In the genomic region with DNA sequence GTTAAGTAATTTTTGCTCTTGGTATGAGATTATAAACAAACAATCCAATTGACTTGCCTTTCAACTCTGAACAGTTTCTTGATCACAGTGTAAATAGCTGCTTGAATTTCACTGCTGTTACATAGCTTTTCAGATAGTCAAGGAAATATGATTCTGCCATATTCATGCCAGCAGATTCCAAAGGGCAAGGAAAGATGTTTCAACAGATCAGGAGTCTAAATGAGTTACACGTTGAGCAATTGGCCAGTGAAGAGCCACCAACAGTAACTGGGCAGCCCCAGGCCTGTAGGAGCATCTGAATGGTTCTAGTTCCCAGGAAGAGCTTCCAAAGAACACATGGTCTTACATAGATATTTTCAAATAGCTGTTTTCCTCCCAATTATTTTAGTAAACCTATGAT, we compare ENCODE assay signal across 22 cellular contexts.
A peak's percentile ranks its signal among the peaks of the same experiment; 100 is the strongest.
DNase-seq lines count a peak whose midpoint lies in the region; TF ChIP-seq lines count a peak whose summit lies in the region.
"Had no signal": no experiment of that assay in that cellular context is flagged by ENCODE, and none has a peak within 500 bp of the region (broad histone marks: within the 10 kb centered on the region; RNA-seq: fewer than 3 reads in every experiment).

No MANE protein-coding gene starts in this region.

- no peaks in the 10 kb centered on the region for H3K36me3 ChIP-seq in osteoblast (ENCODE audit: insufficient read depth, low read length)
- H3K36me3 ChIP-seq: BLaER1, neutrophil, SJSA1, suprapubic skin had no signal

- no peak overlapping the region for H3K4me2 ChIP-seq in osteoblast (ENCODE audit: insufficient read depth, low read length)
- H3K4me2 ChIP-seq: BLaER1 had no signal

- no peaks in the 10 kb centered on the region for H3K27me3 ChIP-seq in osteoblast (ENCODE audit: insufficient read depth, low read length)
- H3K27me3 ChIP-seq: BLaER1, neutrophil, SJSA1, suprapubic skin had no signal

- H3K27ac ChIP-seq in osteoblast (ENCODE audit: low read depth, low read length) = peak overlapping the region; percentile 45
- H3K27ac ChIP-seq: BLaER1, coronary artery, HL-60, neutrophil, SJSA1, suprapubic skin had no signal

- H2AFZ ChIP-seq in osteoblast (ENCODE audit: low read length) = no peak overlapping the region

- peak; percentile 90 for DNase-seq in AG10803 (ENCODE audit: low read depth)
- peak; percentile 24 for DNase-seq in HuH-7 (ENCODE audit: low spot score)
- peak; percentile 91 for DNase-seq in dedifferentiated amniotic fluid mesenchymal stem cell (ENCODE audit: extremely low spot score)
- DNase-seq in osteoblast (ENCODE audit: insufficient read length, low spot score, missing footprints) = no peak
- DNase-seq in Kasumi-1 (lab: John Stamatoyannopoulos, UW) = no peak
- DNase-seq in OCI-M1 (lab: John Stamatoyannopoulos, UW) = no peak
- no peak for DNase-seq in activated CD4-positive, alpha-beta T cell treated with anti-CD3 and anti-CD28 coated beads, Interleukin-2, amount 50 U/mL, for 48 hours
- no peak for DNase-seq in activated gamma-delta T cell treated with Interleukin-2 at 50 U/mL for 16 hours
- DNase-seq: activated CD4-positive, CD25-positive, alpha-beta regulatory T cell treated with anti-CD3 and anti-CD28 coated beads, Interleukin-2, amount 50 U/mL, for 72 hours; activated gamma-delta T cell; Karpas-422; midbrain; NCI-H1436; NCI-H510A; stimulated activated CD4-positive, alpha-beta T cell treated with anti-CD3 and anti-CD28 coated beads, Interleukin-4, amount 100 ng/mL, for 24 hours; stimulated activated CD8-positive, alpha-beta memory T cell treated with anti-CD3 and anti-CD28 coated beads, Interleukin-4, amount 100 ng/mL, for 48 hours had no signal

- H4K20me1 ChIP-seq in osteoblast (ENCODE audit: insufficient read depth, low read length) = no peaks in the 10 kb centered on the region
- H4K20me1 ChIP-seq: BLaER1 had no signal

- H3K4me1 ChIP-seq in osteoblast (ENCODE audit: insufficient read depth, low read length) = peaks cover 47% of the 10 kb centered on the region
- H3K4me1 ChIP-seq: BLaER1 had no signal

- no peak for TF ChIP-seq CTCF in AG10803 (conservative IDR thresholded peaks at IDR 0.05; ENCODE audit: low read length)
- TF ChIP-seq CTCF in osteoblast (IDR thresholded peaks at IDR 0.05; ENCODE audit: extremely low read depth, low read depth, low read length) = no peak

- no peaks in the 10 kb centered on the region for H3K79me2 ChIP-seq in osteoblast (ENCODE audit: insufficient read depth, low read length)

- no peaks in the 10 kb centered on the region for H3K9me3 ChIP-seq in osteoblast (ENCODE audit: low read depth, low read length)
- H3K9me3 ChIP-seq: BLaER1, neutrophil, SJSA1, suprapubic skin had no signal

- H3K4me3 ChIP-seq in AG10803 (ENCODE audit: low read length) (no peak overlapping the region), osteoblast (ENCODE audit: insufficient read depth, low read length) (no peak overlapping the region)
- H3K4me3 ChIP-seq: BLaER1, coronary artery, SJSA1, suprapubic skin had no signal

Comparison
In these comparisons a context has a peak if more than half of its experiments do, and no peak if none do; other contexts are left out.
1. DNase-seq: peak in AG10803 (single experiment), HuH-7 (single experiment) and dedifferentiated amniotic fluid mesenchymal stem cell (single experiment); none in osteoblast (single experiment), Kasumi-1 (0 of 2), OCI-M1 (single experiment), activated CD4-positive, alpha-beta T cell treated with anti-CD3 and anti-CD28 coated beads, Interleukin-2, amount 50 U/mL, for 48 hours (0 of 2) and activated gamma-delta T cell treated with Interleukin-2 at 50 U/mL for 16 hours (single experiment).